In genomic region chr20:55354700-55355099, GRCh38 we compare ENCODE assay signal across 24 cellular contexts.
DNase-seq lines count a peak whose midpoint lies in the region; ATAC-seq, FAIRE-seq and TF ChIP-seq lines count a peak whose summit lies in the region.
"Had no signal": no experiment of that assay in that cellular context is flagged by ENCODE, and none has a peak within 500 bp of the region (broad histone marks: within the 10 kb centered on the region; RNA-seq: fewer than 3 reads in every experiment).

No MANE protein-coding gene starts in this region.

- DNase-seq in Caco-2: peak; percentile 70 to 79
- DNase-seq in NCI-H146 treated with DMSO at 0.1 percent for 48 hours (lab: John Stamatoyannopoulos, UW; ENCODE audit: unreplicated experiment): peak; percentile 99
- DNase-seq in H1 (ENCODE audit: low read depth in 1 of 2, low spot score in 2 of 2): no peak
- no peak for DNase-seq in HT-29 (ENCODE audit: low spot score)
- DNase-seq in uterus: no peak
- DNase-seq in small intestine: no peak
- DNase-seq: CD4-positive, alpha-beta memory T cell; DMS79; H7; HFFc6; NCI-H1092; NCI-H187 treated with DMSO at 0.1 percent for 48 hours; NCI-H2171 treated with DMSO at 0.1 percent for 48 hours; NCI-H446; NCI-H526 treated with DMSO at 0.1 percent for 48 hours; PC-3; RPMI8226 had no signal

- no peaks in the 10 kb centered on the region for H3K23me2 ChIP-seq in H1 (ENCODE audit: low read depth, low read length)

- no peak overlapping the region for H2BK20ac ChIP-seq in H1 (ENCODE audit: low read length)

- no peak overlapping the region for H3K23ac ChIP-seq in H1 (ENCODE audit: insufficient read length)

- H4K91ac ChIP-seq in H1 (replicated peaks; ENCODE audit: insufficient read length, low read length): no peak overlapping the region

- H3K36me3 Mint-ChIP-seq in Caco-2 (ENCODE audit: insufficient read depth, unreplicated experiment): no peaks in the 10 kb centered on the region
- H3K36me3 Mint-ChIP-seq: CD4-positive, alpha-beta memory T cell had no signal

- no peak overlapping the region for H3K56ac ChIP-seq in H1 (replicated peaks; ENCODE audit: insufficient read length, low read depth, low read length)

- H2BK120ac ChIP-seq in H1 (replicated peaks; ENCODE audit: low read depth, low read length): no peak overlapping the region

- peak overlapping the region; percentile 69; the same call in 1 of the 2 replicates for H4K8ac ChIP-seq in H1 (ENCODE audit: extremely low read depth, insufficient read depth, low read length)

- H3K79me2 ChIP-seq in OCI-LY3 (ENCODE audit: low read length) (no peaks in the 10 kb centered on the region), H1 (ENCODE audit: control insufficient read depth in 1 of 2, insufficient read depth in 2 of 2, low read length in 2 of 2) (no peaks in the 10 kb centered on the region)

- TF ChIP-seq RAD21 in H1 (IDR thresholded peaks at IDR 0.05 in 1 of 2, conservative IDR thresholded peaks at IDR 0.05 in 1 of 2; ENCODE audit: low read depth in 2 of 2, low read length in 2 of 2): peak; percentile 15 to 22; a peak in 2 of 4 replicates

- H3K4me3 ChIP-seq in Caco-2 (ENCODE audit: low read depth, low read length): no peak overlapping the region
- H3K4me3 ChIP-seq in OCI-LY3 (ENCODE audit: low read length): no peak overlapping the region
- no peak overlapping the region for H3K4me3 ChIP-seq in H1 (ENCODE audit: extremely low read depth in 1 of 4, insufficient read depth in 2 of 4, low read depth in 3 of 4, low read length in 4 of 4)
- H3K4me3 ChIP-seq in uterus: no peak overlapping the region
- H3K4me3 ChIP-seq in small intestine (ENCODE audit: low read depth in 1 of 2, low read length in 2 of 2): no peak overlapping the region
- H3K4me3 ChIP-seq: BLaER1, SJSA1 had no signal

- H4K5ac ChIP-seq in H1 (ENCODE audit: insufficient read length, low read depth, low read length): no peak overlapping the region

- H2AFZ ChIP-seq in OCI-LY3 (ENCODE audit: low read depth, low read length): no peak overlapping the region
- peak overlapping the region; percentile 64 for H2AFZ ChIP-seq in H1 (ENCODE audit: low read length)

- TF ChIP-seq CTCF in Caco-2 (IDR thresholded peaks at IDR 0.05; ENCODE audit: insufficient read depth in 1 of 2, low read depth in 1 of 2, low read length in 1 of 2, severe bottlenecking in 1 of 2, unreplicated experiment in 1 of 2): peak in 1 of 2 experiments; percentile 16
- peak; percentile 11; the same call in 1 of the 2 replicates for TF ChIP-seq CTCF in OCI-LY3 (IDR thresholded peaks at IDR 0.05; ENCODE audit: low read depth, low read length)
- no peak for TF ChIP-seq CTCF in H1 (IDR thresholded peaks at IDR 0.05; ENCODE audit: control extremely low read depth in 1 of 3, insufficient read depth in 1 of 3, low read depth in 1 of 3, low read length in 3 of 3)
- no peak for TF ChIP-seq CTCF in uterus (IDR thresholded peaks at IDR 0.05)

- H3K79me1 ChIP-seq in H1 (ENCODE audit: low read depth, low read length): no peaks in the 10 kb centered on the region

- no peaks in the 10 kb centered on the region for H3K9me3 Mint-ChIP-seq in Caco-2 (ENCODE audit: unreplicated experiment)

- H4K20me1 ChIP-seq in OCI-LY3 (ENCODE audit: insufficient read depth, low read length): no peaks in the 10 kb centered on the region
- no peaks in the 10 kb centered on the region for H4K20me1 ChIP-seq in H1 (replicated peaks in 1 of 2; ENCODE audit: control insufficient read depth in 1 of 2, insufficient read depth in 2 of 2, low read length in 2 of 2)
- H4K20me1 ChIP-seq: BLaER1 had no signal

- BruUV-seq in Caco-2 (replicated peaks; lab: Mats Ljungman, UMichigan): no TSS peak

- ATAC-seq in GM18907 (IDR thresholded peaks at IDR 0.05; ENCODE audit: unreplicated experiment): no peak
- ATAC-seq: PC-3 had no signal

- no peak overlapping the region for H2BK15ac ChIP-seq in H1 (ENCODE audit: low read length)

- no peak overlapping the region for H3K4me3 Mint-ChIP-seq in Caco-2 (ENCODE audit: unreplicated experiment)
- H3K4me3 Mint-ChIP-seq: CD4-positive, alpha-beta memory T cell; HFFc6 had no signal

- H3K4me1 Mint-ChIP-seq in Caco-2 (ENCODE audit: low read depth, unreplicated experiment): peaks cover 6% of the 10 kb centered on the region
- H3K4me1 Mint-ChIP-seq: CD4-positive, alpha-beta memory T cell had no signal

- no peak overlapping the region for H3K14ac ChIP-seq in H1 (ENCODE audit: insufficient read length)

- POLR2A ChIA-PET in Caco-2 (lab: Charles Lee) (no interaction called here), H1 (lab: Charles Lee; ENCODE audit: partially characterized antibody) (no interaction called here)

- H3K27ac ChIP-seq in OCI-LY3 (ENCODE audit: low read length) (no peak overlapping the region), H1 (ENCODE audit: low read depth, low read length) (no peak overlapping the region), uterus (no peak overlapping the region), small intestine (ENCODE audit: low read depth in 1 of 2, low read length in 1 of 2) (no peak overlapping the region)
- H3K27ac ChIP-seq: BLaER1, KMS-11, SJSA1 had no signal

- TF ChIP-seq POLR2A in H1 (IDR thresholded peaks at IDR 0.05; ENCODE audit: control extremely low read depth in 1 of 2, low read depth in 2 of 2, low read length in 2 of 2) (no peak), uterus (IDR thresholded peaks at IDR 0.05) (no peak)

- H3K36me3 ChIP-seq in Caco-2 (ENCODE audit: control insufficient read depth, insufficient read depth, low read length) (no peaks in the 10 kb centered on the region), OCI-LY3 (replicated peaks; ENCODE audit: low read depth, low read length) (no peaks in the 10 kb centered on the region), H1 (ENCODE audit: control insufficient read depth in 2 of 4, insufficient read depth in 4 of 4, low read length in 3 of 4) (no peaks in the 10 kb centered on the region), uterus (no peaks in the 10 kb centered on the region), small intestine (ENCODE audit: control insufficient read depth in 2 of 2, insufficient read depth in 2 of 2, low read length in 2 of 2) (no peaks in the 10 kb centered on the region)
- H3K36me3 ChIP-seq: BLaER1, SJSA1 had no signal

- whole genome bisulfite sequencing in H1 (ENCODE audit: extremely low coverage in 1 of 2, insufficient coverage in 1 of 2, insufficient read length in 1 of 2, insufficient replicate concordance in 2 of 2, low coverage in 1 of 2, low lambda C conversion rate in 2 of 2, missing lambda C conversion rate in 1 of 2), 2 experiments: 84% methylated on average over 3 of the region's 3 CpGs; no CpG with 5 or more reads in 1 of the 2 experiments
- 12 to 33% (median 21%) methylated on average over 3 of the region's 3 CpGs for WGBS in small intestine, 3 donors

- CTCF ChIA-PET in Caco-2 (lab: Charles Lee) (interaction anchor here (0.5 to 1.1 kb wide), 3 partner anchors 23 to 374 kb away, joined by 4 to 5 read pairs (median 4); no protein-coding TSS in a partner anchor), H1 (lab: Charles Lee; ENCODE audit: partially characterized antibody) (no interaction called here)

- H3K18ac ChIP-seq in H1 (ENCODE audit: extremely low read depth, low read length): no peak overlapping the region

- no peaks in the 10 kb centered on the region for H3K27me3 ChIP-seq in Caco-2 (replicated peaks; ENCODE audit: control insufficient read depth, insufficient read depth, low read length)
- no peaks in the 10 kb centered on the region for H3K27me3 ChIP-seq in OCI-LY3 (ENCODE audit: low read depth, low read length)
- H3K27me3 ChIP-seq in H1 (replicated peaks in 1 of 4; ENCODE audit: control insufficient read depth in 3 of 4, extremely low read depth in 1 of 4, insufficient read depth in 3 of 4, low read length in 3 of 4): no peaks in the 10 kb centered on the region
- no peaks in the 10 kb centered on the region for H3K27me3 ChIP-seq in uterus
- no peaks in the 10 kb centered on the region for H3K27me3 ChIP-seq in small intestine (ENCODE audit: control insufficient read depth in 2 of 2, insufficient read depth in 2 of 2, low read length in 2 of 2)
- H3K27me3 ChIP-seq: BLaER1, SJSA1 had no signal

- no peak overlapping the region for H3K4ac ChIP-seq in H1 (replicated peaks; ENCODE audit: insufficient read length, low read depth, low read length)

- TF ChIP-seq EP300 in H1 (IDR thresholded peaks at IDR 0.05; ENCODE audit: borderline replicate concordance in 1 of 2, low read depth in 2 of 2, low read length in 2 of 2): no peak

- H3K27ac Mint-ChIP-seq in Caco-2 (ENCODE audit: unreplicated experiment): no peak overlapping the region
- H3K27ac Mint-ChIP-seq: CD4-positive, alpha-beta memory T cell; HFFc6 had no signal

- H2BK5ac ChIP-seq in H1 (ENCODE audit: low read depth, low read length): no peak overlapping the region

- no peak overlapping the region for H3K9ac ChIP-seq in OCI-LY3 (ENCODE audit: low read length)
- no peak overlapping the region for H3K9ac ChIP-seq in H1 (replicated peaks in 1 of 4; ENCODE audit: extremely low read depth in 1 of 4, low read depth in 3 of 4, low read length in 3 of 4)
- H3K9ac ChIP-seq: BLaER1, KMS-11 had no signal

- intact Hi-C loops in Caco-2 (cut with micrococcal nuclease; ENCODE audit: unreplicated experiment): loop anchor here (1.0 kb wide), 2 partner anchors 297 to 374 kb away; no protein-coding TSS in a partner anchor
- intact Hi-C loops in uterus (cut with DNase I; ENCODE audit: low total_unique reads): no loop called here

- no peak for FAIRE-seq in H1 (lab: Jason Lieb, UNC)
- no peak for FAIRE-seq in small intestine (lab: Jason Lieb, UNC)
- FAIRE-seq: A204.1, D721Med had no signal

- no peak overlapping the region for H2BK12ac ChIP-seq in H1 (ENCODE audit: low read depth, low read length)

- H3K27me3 Mint-ChIP-seq in Caco-2 (ENCODE audit: insufficient read depth, unreplicated experiment): no peaks in the 10 kb centered on the region
- H3K27me3 Mint-ChIP-seq: CD4-positive, alpha-beta memory T cell had no signal

- no peak overlapping the region for H2AK5ac ChIP-seq in H1 (ENCODE audit: low read depth, low read length)

- H3K9me3 ChIP-seq in Caco-2 (no peaks in the 10 kb centered on the region), OCI-LY3 (ENCODE audit: insufficient read depth, low read length) (peaks cover 12% of the 10 kb centered on the region; the same call in 1 of the 2 replicates), H1 (ENCODE audit: insufficient read depth in 2 of 2, low read depth in 1 of 2, low read length in 1 of 2) (peaks cover 0 to 2% of the 10 kb centered on the region in 2 experiments; a peak in 1 of 4 replicates), uterus (no peaks in the 10 kb centered on the region), small intestine (ENCODE audit: control insufficient read depth, low read depth) (no peaks in the 10 kb centered on the region)
- H3K9me3 ChIP-seq: SJSA1 had no signal

- H3K4me1 ChIP-seq in Caco-2 (no peaks in the 10 kb centered on the region), OCI-LY3 (ENCODE audit: low read length) (no peaks in the 10 kb centered on the region), H1 (replicated peaks in 1 of 4; ENCODE audit: control insufficient read depth in 3 of 4, insufficient read depth in 4 of 4, low read length in 3 of 4) (peaks cover 0 to 3% (median 0%) of the 10 kb centered on the region in 4 experiments; a peak in 2 of 7 replicates), uterus (no peaks in the 10 kb centered on the region), small intestine (ENCODE audit: control insufficient read depth in 2 of 2, insufficient read depth in 1 of 2, low read depth in 1 of 2, low read length in 1 of 2) (no peaks in the 10 kb centered on the region)
- H3K4me1 ChIP-seq: BLaER1, SJSA1 had no signal

- H3K4me2 ChIP-seq in OCI-LY3 (ENCODE audit: low read length): no peak overlapping the region
- H3K4me2 ChIP-seq in H1 (ENCODE audit: insufficient read depth in 1 of 2, low read depth in 2 of 2, low read length in 2 of 2): no peak overlapping the region
- H3K4me2 ChIP-seq: BLaER1, KMS-11 had no signal

Comparison
In these comparisons a context has a peak if more than half of its experiments do, and no peak if none do; other contexts are left out.
1. DNase-seq: peak in Caco-2 (2 of 2) and NCI-H146 treated with DMSO at 0.1 percent for 48 hours (single experiment); none in H1 (0 of 2), HT-29 (single experiment), uterus (0 of 2) and small intestine (single experiment).